In genomic region chr14:93045211-93045674, GRCh38 we compare ENCODE assay signal across 9 cellular contexts.
DNase-seq lines count a peak whose midpoint lies in the region; ATAC-seq and TF ChIP-seq lines count a peak whose summit lies in the region.
"Had no signal": no experiment of that assay in that cellular context is flagged by ENCODE, and none has a peak within 500 bp of the region (broad histone marks: within the 10 kb centered on the region; RNA-seq: fewer than 3 reads in every experiment).

No MANE protein-coding gene starts in this region.

- peaks cover 15% of the 10 kb centered on the region; the same call in 1 of the 2 replicates for H3K36me3 ChIP-seq in BLaER1
- no peaks in the 10 kb centered on the region for H3K36me3 ChIP-seq in body of pancreas (replicated peaks in 1 of 2; ENCODE audit: insufficient read depth in 1 of 2, low read depth in 2 of 2)
- H3K36me3 ChIP-seq in mucosa of rectum (ENCODE audit: control insufficient read depth in 2 of 2, insufficient read depth in 2 of 2, low read length in 2 of 2), result no peaks in the 10 kb centered on the region

- no peak for TF ChIP-seq POLR2A in body of pancreas (IDR thresholded peaks at IDR 0.05)

- intact Hi-C loops in body of pancreas (cut with DNase I), result no loop called here

- CTCF ChIA-PET in HEK293T (lab: Yijun Ruan, JAX), result no interaction called here

- no peak for DNase-seq in body of pancreas
- DNase-seq in UCSD-AML1 (lab: John Stamatoyannopoulos, UW; ENCODE audit: unreplicated experiment), result no peak
- DNase-seq in RPMI8226, result no peak
- no peak for DNase-seq in HEK293T (ENCODE audit: extremely low spot score)
- DNase-seq: stimulated activated CD4-positive, alpha-beta T cell treated with anti-CD3 and anti-CD28 coated beads, Interleukin-4, amount 100 ng/mL, for 1 hour had no signal

- peaks cover 21% of the 10 kb centered on the region for H4K20me1 ChIP-seq in BLaER1

- H3K4me3 ChIP-seq in BLaER1 (no peak overlapping the region), body of pancreas (no peak overlapping the region), mucosa of rectum (ENCODE audit: low read length in 2 of 2) (peak overlapping the region in 1 of 2 donors; percentile 9)

- ATAC-seq in HG03432 (IDR thresholded peaks at IDR 0.05; ENCODE audit: unreplicated experiment), result peak; percentile 8
- ATAC-seq in body of pancreas, result no peak
- ATAC-seq in GM21786 (IDR thresholded peaks at IDR 0.05; ENCODE audit: unreplicated experiment), result no peak

- H3K9me3 ChIP-seq in BLaER1, result no peaks in the 10 kb centered on the region
- H3K9me3 ChIP-seq in body of pancreas, result no peaks in the 10 kb centered on the region
- H3K9me3 ChIP-seq in mucosa of rectum (ENCODE audit: control insufficient read depth in 2 of 2, low read length in 2 of 2), result no peaks in the 10 kb centered on the region

- H3K27me3 ChIP-seq in BLaER1 (no peaks in the 10 kb centered on the region), body of pancreas (no peaks in the 10 kb centered on the region), mucosa of rectum (ENCODE audit: control insufficient read depth in 2 of 2, insufficient read depth in 2 of 2, low read length in 2 of 2) (no peaks in the 10 kb centered on the region)

- H3K27ac ChIP-seq in BLaER1, result peak overlapping the region; percentile 44
- peak overlapping the region; percentile 69 to 91 (median 79) for H3K27ac ChIP-seq in body of pancreas
- H3K27ac ChIP-seq in mucosa of rectum (ENCODE audit: low read depth in 2 of 2, low read length in 2 of 2), result peak overlapping the region; percentile 96 to 97

- WGBS in body of pancreas, 2 donors, result 78 to 83% methylated on average over 6 to 9 of the region's 9 CpGs

- 0 out of 2 replicates have a peak overlapping the region, but pooled peaks have one; percentile 11 for H3K9ac ChIP-seq in BLaER1
- H3K9ac ChIP-seq in mucosa of rectum (ENCODE audit: low read depth in 1 of 2, low read length in 2 of 2), result peak overlapping the region; percentile 63 to 68

- H3K4me2 ChIP-seq in BLaER1, result peak overlapping the region; percentile 59

- POLR2A ChIA-PET in HEK293T (lab: Yijun Ruan, JAX), result no interaction called here

- H3K4me1 ChIP-seq in BLaER1 (peaks cover 62% of the 10 kb centered on the region), body of pancreas (peaks cover 81% of the 10 kb centered on the region), mucosa of rectum (ENCODE audit: control insufficient read depth in 2 of 2, insufficient read depth in 2 of 2, low read length in 2 of 2) (peaks cover 91 to 96% of the 10 kb centered on the region in 2 donors)

- no peak for TF ChIP-seq CTCF in body of pancreas (IDR thresholded peaks at IDR 0.05)

TF ChIP-seq in HEK293T, 16 proteins besides CTCF, POLR2A, EP300 and RAD21:
- TF ChIP-seq ZNF384 (IDR thresholded peaks at IDR 0.05), result no peak
- TF ChIP-seq L3MBTL2 (conservative IDR thresholded peaks at IDR 0.05), result no peak
- no peak for TF ChIP-seq BHLHE40 (IDR thresholded peaks at IDR 0.05; ENCODE audit: borderline replicate concordance)
- TF ChIP-seq SP1 (IDR thresholded peaks at IDR 0.05), result no peak
- no peak for TF ChIP-seq FOXM1 (IDR thresholded peaks at IDR 0.05; ENCODE audit: borderline replicate concordance)
- no peak for TF ChIP-seq ELF4 (IDR thresholded peaks at IDR 0.05)
- no peak for TF ChIP-seq HDGF (IDR thresholded peaks at IDR 0.05; ENCODE audit: borderline replicate concordance)
- TF ChIP-seq TARDBP (IDR thresholded peaks at IDR 0.05), result no peak
- TF ChIP-seq CTBP1 (IDR thresholded peaks at IDR 0.05; ENCODE audit: borderline replicate concordance), result no peak
- no peak for TF ChIP-seq SUZ12 (IDR thresholded peaks at IDR 0.05)
- no peak for TF ChIP-seq PKNOX1 (IDR thresholded peaks at IDR 0.05)
- TF ChIP-seq NFRKB (IDR thresholded peaks at IDR 0.05), result no peak

Comparison
In these comparisons a context has a peak if more than half of its experiments do, and no peak if none do; other contexts are left out.
1. H3K27ac ChIP-seq: peak in every context shown above with its lines; median percentile 96 in mucosa of rectum; 79 in body of pancreas; 44 in BLaER1.